In genomic region chr10:43502931-43503330, GRCh38 we compare ENCODE assay signal across 7 cellular contexts.
"Had no signal": no experiment of that assay in that cellular context is flagged by ENCODE, and none has a peak within 500 bp of the region (broad histone marks: within the 10 kb centered on the region; RNA-seq: fewer than 3 reads in every experiment).

No MANE protein-coding gene starts in this region.

- FAIRE-seq: GM12878, GM12891, GM12892, GM18507, GM19239 had no signal

- ATAC-seq: GM12878 had no signal

- DNase-seq: GDM1, GF-D8 had no signal
